30 cellular contexts compared by ENCODE assay signal in the genomic region with DNA sequence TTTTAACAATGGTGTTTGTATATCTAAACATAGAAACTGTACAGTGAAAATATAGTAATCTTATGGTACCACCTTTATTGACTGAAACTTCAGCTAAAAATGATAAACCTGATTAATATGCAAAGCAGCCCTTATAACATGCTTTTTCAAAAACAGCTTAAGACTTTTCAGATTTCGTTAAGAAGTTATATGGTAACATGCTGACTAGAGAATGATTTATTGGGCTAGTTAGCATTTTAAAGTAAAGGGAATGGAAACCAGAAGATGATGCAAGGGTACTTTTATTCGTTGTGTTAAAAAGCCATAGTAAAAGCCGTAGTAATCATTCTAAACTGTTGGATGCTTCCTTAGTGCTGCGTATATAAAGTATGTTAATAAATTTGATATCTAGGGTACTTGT.
"Had no signal": no experiment of that assay in that cellular context is flagged by ENCODE, and none has a peak within 500 bp of the region (broad histone marks: within the 10 kb centered on the region; RNA-seq: fewer than 3 reads in every experiment).

No MANE protein-coding gene starts in this region.

- H3K36me3 ChIP-seq: brain microvascular endothelial cell, Peyer's patch, WERI-Rb-1 had no signal

- H3K27ac ChIP-seq: brain microvascular endothelial cell, Peyer's patch, WERI-Rb-1 had no signal

- H3K4me3 ChIP-seq: Peyer's patch had no signal

- H3K27me3 ChIP-seq: brain microvascular endothelial cell, Peyer's patch had no signal

- ATAC-seq: activated CD8-positive, alpha-beta T cell treated with anti-CD3 and anti-CD28 coated beads for 36 hours; activated T-cell treated with anti-CD3 and anti-CD28 coated beads, Interleukin-2, amount 50 U/mL, for 72 hours; activated T-helper 17 cell treated with anti-CD3 and anti-CD28 coated beads, Interleukin-2, amount 50 U/mL, for 72 hours; PC-3 had no signal

- DNase-seq: activated CD4-positive, alpha-beta T cell treated with anti-CD3 and anti-CD28 coated beads, Interleukin-2, amount 10 ng/mL, durations not matched to agents 24 days and 14 days; activated CD4-positive, alpha-beta T cell treated with anti-CD3 and anti-CD28 coated beads, Interleukin-2, amount 50 U/mL, for 4 hours; activated CD8-positive, alpha-beta T cell treated with anti-CD3 and anti-CD28 coated beads for 36 hours; activated effector memory CD4-positive, alpha-beta T cell treated with anti-CD3 and anti-CD28 coated beads, Interleukin-2, amount 50 U/mL, for 16 hours; activated naive CD4-positive, alpha-beta T cell; activated naive CD4-positive, alpha-beta T cell treated with anti-CD3 and anti-CD28 coated beads, Interleukin-2, amount 50 U/mL, for 16 hours; activated naive CD8-positive, alpha-beta T cell treated with anti-CD3 and anti-CD28 coated beads for 36 hours; activated T-cell treated with anti-CD3 and anti-CD28 coated beads, Interleukin-2, amount 50 U/mL, for 1 hour; activated T-cell treated with anti-CD3 and anti-CD28 coated beads, Interleukin-2, amount 50 U/mL, for 72 hours; amniotic stem cell; aorta; brain microvascular endothelial cell; NCI-H1105; NCI-H1417 treated with DMSO at 0.1 percent for 48 hours; NCI-H187 treated with DMSO at 0.1 percent for 48 hours; NCI-H2081; NCI-H226; NCI-H446 treated with DMSO at 0.1 percent for 48 hours; NCI-H524; NCI-H69; PC-3; Peyer's patch; RPMI8226; SHP77 treated with DMSO at 0.1 percent for 48 hours; SW 1271; T-helper 1 cell; T-helper 2 cell; T-helper 9 cell; WERI-Rb-1 had no signal

- H3K9me3 ChIP-seq: Peyer's patch had no signal
